21 cellular contexts compared by ENCODE assay signal in the genomic region with DNA sequence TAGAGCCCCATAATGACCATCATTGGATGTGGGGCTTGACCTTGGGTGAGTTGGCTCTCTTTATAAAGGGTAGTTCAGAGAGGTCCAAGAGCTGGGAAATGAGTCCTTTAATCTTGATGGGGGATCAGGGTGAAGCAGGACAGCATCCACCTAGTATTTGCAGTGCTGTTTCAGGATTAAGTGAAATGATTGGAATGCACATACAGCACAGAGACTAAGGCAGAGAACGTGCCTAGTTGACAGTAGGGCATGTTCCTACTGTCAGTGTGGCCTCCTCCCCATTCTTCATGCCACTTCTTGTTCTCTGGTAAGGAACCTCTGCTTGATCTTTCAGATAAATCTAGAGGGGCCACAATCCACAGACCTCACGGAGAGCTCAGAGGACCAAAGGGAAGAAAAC.
A peak's percentile ranks its signal among the peaks of the same experiment; 100 is the strongest.
DNase-seq lines count a peak whose midpoint lies in the region; ATAC-seq, FAIRE-seq and TF ChIP-seq lines count a peak whose summit lies in the region.
"Had no signal": no experiment of that assay in that cellular context is flagged by ENCODE, and none has a peak within 500 bp of the region (broad histone marks: within the 10 kb centered on the region; RNA-seq: fewer than 3 reads in every experiment).

No MANE protein-coding gene starts in this region.

- peaks cover 17% of the 10 kb centered on the region for H3K4me1 Mint-ChIP-seq in chondrocyte (ENCODE audit: low read depth)

- in situ Hi-C loops in GM23248 (cut with MboI): no loop called here

- H3K27me3 ChIP-seq in GM23248 (replicated peaks; ENCODE audit: insufficient read depth): no peaks in the 10 kb centered on the region
- no peaks in the 10 kb centered on the region for H3K27me3 ChIP-seq in Loucy (ENCODE audit: insufficient read depth, low read length, poor library complexity, severe bottlenecking)
- no peaks in the 10 kb centered on the region for H3K27me3 ChIP-seq in right lobe of liver

- CTCF ChIA-PET in RWPE1 (lab: Yijun Ruan, JAX): interaction anchor here (0.5 kb wide), 1 partner anchor 48 kb away, joined by 4 read pairs; no protein-coding TSS in a partner anchor

- H2AFZ ChIP-seq in GM23248: no peak overlapping the region
- H2AFZ ChIP-seq in Loucy (ENCODE audit: low read length): no peak overlapping the region

- H3K36me3 ChIP-seq in GM23248 (ENCODE audit: low read depth) (no peaks in the 10 kb centered on the region), Loucy (ENCODE audit: insufficient read depth, low read length) (no peaks in the 10 kb centered on the region), right lobe of liver (no peaks in the 10 kb centered on the region)

- H3K27me3 Mint-ChIP-seq in chondrocyte (ENCODE audit: low read depth): peaks cover 35% of the 10 kb centered on the region

- no peaks in the 10 kb centered on the region for H3K9me3 Mint-ChIP-seq in chondrocyte (ENCODE audit: low read depth)

- H3K9ac ChIP-seq in GM23248 (no peak overlapping the region), Loucy (ENCODE audit: low read depth, low read length, poor library complexity, severe bottlenecking) (peak overlapping the region; percentile 57)
- H3K9ac ChIP-seq: KMS-11 had no signal

- H4K20me1 ChIP-seq in GM23248 (ENCODE audit: insufficient read depth) (no peaks in the 10 kb centered on the region), Loucy (ENCODE audit: insufficient read depth, low read length, poor library complexity, severe bottlenecking) (no peaks in the 10 kb centered on the region)

- POLR2A ChIA-PET in RWPE1 (lab: Yijun Ruan, JAX; ENCODE audit: low non-redundant PET): no interaction called here

- H3K79me2 ChIP-seq in GM23248 (ENCODE audit: insufficient read depth) (no peaks in the 10 kb centered on the region), Loucy (ENCODE audit: insufficient read depth, low read length) (no peaks in the 10 kb centered on the region)

- no peak overlapping the region for H3K4me3 ChIP-seq in GM23248
- H3K4me3 ChIP-seq in Loucy (ENCODE audit: low read length, poor library complexity, severe bottlenecking): no peak overlapping the region
- no peak overlapping the region for H3K4me3 ChIP-seq in right lobe of liver

- FAIRE-seq in urothelium cell line (lab: Jason Lieb, UNC) (peak; percentile 58), H54 (lab: Jason Lieb, UNC) (no peak)
- FAIRE-seq: H1 had no signal

- H3K9me2 ChIP-seq in GM23248 (ENCODE audit: insufficient read depth): no peaks in the 10 kb centered on the region
- H3K9me2 ChIP-seq in Loucy (replicated peaks; ENCODE audit: low read depth, low read length): no peaks in the 10 kb centered on the region

- no peak for TF ChIP-seq CTCF in Loucy (conservative IDR thresholded peaks at IDR 0.05; ENCODE audit: low read length)
- TF ChIP-seq CTCF in chondrocyte (IDR thresholded peaks at IDR 0.05): no peak
- TF ChIP-seq CTCF in right lobe of liver (IDR thresholded peaks at IDR 0.05): no peak
- TF ChIP-seq CTCF in RWPE1 (conservative IDR thresholded peaks at IDR 0.05; ENCODE audit: low read depth): no peak

- peaks cover 14% of the 10 kb centered on the region for H3F3A ChIP-seq in GM23248 (ENCODE audit: insufficient read depth)
- H3F3A ChIP-seq in Loucy (ENCODE audit: low read depth): peaks cover 9% of the 10 kb centered on the region; the same call in 1 of the 2 replicates

- H3K36me3 Mint-ChIP-seq in chondrocyte (ENCODE audit: low read depth): no peaks in the 10 kb centered on the region
- H3K36me3 Mint-ChIP-seq: CD14-positive monocyte had no signal

- peak overlapping the region; percentile 72 for H3K27ac Mint-ChIP-seq in chondrocyte (ENCODE audit: unreplicated experiment)

- H3K9me3 ChIP-seq in GM23248 (ENCODE audit: low read depth): no peaks in the 10 kb centered on the region
- no peaks in the 10 kb centered on the region for H3K9me3 ChIP-seq in Loucy (ENCODE audit: insufficient read depth, low read depth, low read length)
- no peaks in the 10 kb centered on the region for H3K9me3 ChIP-seq in right lobe of liver

- peaks cover 25% of the 10 kb centered on the region for H3K4me1 ChIP-seq in GM23248 (ENCODE audit: insufficient read depth)
- H3K4me1 ChIP-seq in Loucy (ENCODE audit: insufficient read depth, low read length, poor library complexity, severe bottlenecking): peaks cover 32% of the 10 kb centered on the region
- H3K4me1 ChIP-seq in right lobe of liver: peaks cover 0 to 10% (median 0%) of the 10 kb centered on the region in 4 donors

- intact Hi-C loops in right lobe of liver (cut with DNase I): no loop called here

- H3K27ac ChIP-seq in GM23248 (peak overlapping the region; percentile 27), right lobe of liver (no peak overlapping the region), RWPE1 (no peak overlapping the region)
- H3K27ac ChIP-seq: KMS-11 had no signal

- TF ChIP-seq POLR2A in right lobe of liver (IDR thresholded peaks at IDR 0.05): no peak
- TF ChIP-seq POLR2A in H54 (IDR thresholded peaks at IDR 0.05; ENCODE audit: low read depth, low read length): no peak

- H3K4me3 Mint-ChIP-seq in chondrocyte (ENCODE audit: unreplicated experiment): no peak overlapping the region
- H3K4me3 Mint-ChIP-seq: CD14-positive monocyte had no signal

- H3K4me2 ChIP-seq in GM23248 (ENCODE audit: unreplicated experiment) (peak overlapping the region; percentile 41), Loucy (ENCODE audit: low read depth, low read length, poor library complexity, severe bottlenecking) (peak overlapping the region; percentile 73)
- H3K4me2 ChIP-seq: KMS-11 had no signal

- DNase-seq in GM23248: peak; percentile 16
- no peak for DNase-seq in chondrocyte (ENCODE audit: low spot score)
- DNase-seq in urothelium cell line (ENCODE audit: low spot score): no peak
- DNase-seq in right lobe of liver: no peak
- DNase-seq in RWPE1 (ENCODE audit: low spot score): no peak
- no peak for DNase-seq in H54 (ENCODE audit: insufficient read length, low spot score)
- DNase-seq: ACHN, AML-193, DMS 273 treated with DMSO at 0.1 percent for 48 hours, DND-41, GF-D8, NCI-H1048, NCI-H1436, NCI-H2029, NCI-H345, NCI-H526, RPMI8226 had no signal

- WGBS in GM23248 (ENCODE audit: low coverage in 1 of 2, low lambda C conversion rate in 2 of 2, missing lambda C conversion rate in 2 of 2), 2 experiments: 50 to 54% methylated on average over 2 of the region's 2 CpGs
- 55% methylated on average over 2 of the region's 2 CpGs for WGBS in right lobe of liver (ENCODE audit: insufficient coverage, low coverage, low lambda C conversion rate, missing lambda C conversion rate)

- no peak for ATAC-seq in right lobe of liver
